In genomic region chr1:119623651-119624050, GRCh38 we compare ENCODE assay signal across 20 cellular contexts.
"Had no signal": no experiment of that assay in that cellular context is flagged by ENCODE, and none has a peak within 500 bp of the region (broad histone marks: within the 10 kb centered on the region; RNA-seq: fewer than 3 reads in every experiment).

No MANE protein-coding gene starts in this region.

- H3K36me3 ChIP-seq: breast epithelium had no signal

- DNase-seq: activated CD4-positive, alpha-beta memory T cell treated with anti-CD3 and anti-CD28 coated beads, Interleukin-2, amount 10 ng/mL, durations not matched to agents 7 days and 5 days; activated CD4-positive, alpha-beta T cell treated with anti-CD3 and anti-CD28 coated beads, Interleukin-2, amount 50 U/mL, for 1 hour; activated CD4-positive, CD25-positive, alpha-beta regulatory T cell; activated CD8-positive, alpha-beta memory T cell treated with anti-CD3 and anti-CD28 coated beads, Interleukin-2, amount 50 U/mL, for 4 hours; activated naive CD4-positive, alpha-beta T cell; activated T-cell treated with anti-CD3 and anti-CD28 coated beads, Interleukin-2, amount 50 U/mL, for 72 hours; aorta; central memory CD4-positive, alpha-beta T cell; KBM-7; NCI-H1048; NCI-H146; NCI-H187 treated with DMSO at 0.1 percent for 48 hours; NCI-H2081 treated with DMSO at 0.1 percent for 48 hours; NCI-H446; NCI-H524; Peyer's patch; SHP77 treated with DMSO at 0.1 percent for 48 hours had no signal

- H3K4me3 ChIP-seq: breast epithelium, Peyer's patch had no signal

- H3K27me3 ChIP-seq: breast epithelium, Peyer's patch had no signal

- ATAC-seq: activated T-cell treated with anti-CD3 and anti-CD28 coated beads, Interleukin-2, amount 50 U/mL, for 72 hours had no signal

- H3K9me3 ChIP-seq: breast epithelium, Peyer's patch had no signal

- FAIRE-seq: TTC549 had no signal

- H3K27ac ChIP-seq: breast epithelium, Peyer's patch, VCaP had no signal
